2 cellular contexts compared by ENCODE assay signal in genomic region chr1:166272851-166273250, GRCh38.
TF ChIP-seq lines count a peak whose summit lies in the region.

No MANE protein-coding gene starts in this region.

TF ChIP-seq in GM23338, 12 proteins besides CTCF, POLR2A, EP300 and RAD21 (continued from another document):
- TF ChIP-seq ZNF462 (CRISPR knock-in tag; IDR thresholded peaks at IDR 0.05) (no peak), EZH2phosphoT487 (IDR thresholded peaks at IDR 0.05; ENCODE audit: unreplicated experiment) (no peak), ZNF114 (CRISPR knock-in tag; IDR thresholded peaks at IDR 0.05) (no peak), JUNB (IDR thresholded peaks at IDR 0.05; ENCODE audit: unreplicated experiment) (no peak), EZH2 (IDR thresholded peaks at IDR 0.05; ENCODE audit: low read depth, unreplicated experiment) (no peak), REST (IDR thresholded peaks at IDR 0.05; ENCODE audit: unreplicated experiment) (no peak), POLR2AphosphoS5 (IDR thresholded peaks at IDR 0.05; ENCODE audit: low read depth) (no peak), CREB1 (CRISPR knock-in tag; IDR thresholded peaks at IDR 0.05; ENCODE audit: low read depth) (no peak), STAT1 (IDR thresholded peaks at IDR 0.05; ENCODE audit: unreplicated experiment) (no peak), NANOG (IDR thresholded peaks at IDR 0.05; ENCODE audit: borderline replicate concordance) (no peak)

TF ChIP-seq in GM12878, 131 proteins besides CTCF, POLR2A, EP300 and RAD21 (continued from another document):
- no peak for TF ChIP-seq ZNF687 (IDR thresholded peaks at IDR 0.05)
- TF ChIP-seq ESRRA (IDR thresholded peaks at IDR 0.05; ENCODE audit: low read length): no peak
- TF ChIP-seq MYB (IDR thresholded peaks at IDR 0.05; ENCODE audit: borderline replicate concordance, low read depth, low read length): no peak
- TF ChIP-seq CREM (IDR thresholded peaks at IDR 0.05; ENCODE audit: low read depth): no peak
- TF ChIP-seq RELA (IDR thresholded peaks at IDR 0.05; ENCODE audit: borderline replicate concordance, partially characterized antibody): no peak
- TF ChIP-seq PRDM15 (CRISPR knock-in tag; IDR thresholded peaks at IDR 0.05): no peak
- no peak for TF ChIP-seq BACH1 (IDR thresholded peaks at IDR 0.05; ENCODE audit: borderline replicate concordance)
- peak; percentile 24; the same call in 1 of the 2 replicates for TF ChIP-seq SPI1 (IDR thresholded peaks at IDR 0.05; ENCODE audit: borderline replicate concordance, insufficient read depth, low read depth, low read length)
